ENCODE assay signal across 3 cellular contexts in genomic region chr10:78528749-78529204, GRCh38.
TF ChIP-seq lines count a peak whose summit lies in the region.

No MANE protein-coding gene starts in this region.

TF ChIP-seq in GM23338, 12 proteins besides CTCF, POLR2A, EP300 and RAD21 (continued from another document and continues in another):
- TF ChIP-seq, protein P1, sequence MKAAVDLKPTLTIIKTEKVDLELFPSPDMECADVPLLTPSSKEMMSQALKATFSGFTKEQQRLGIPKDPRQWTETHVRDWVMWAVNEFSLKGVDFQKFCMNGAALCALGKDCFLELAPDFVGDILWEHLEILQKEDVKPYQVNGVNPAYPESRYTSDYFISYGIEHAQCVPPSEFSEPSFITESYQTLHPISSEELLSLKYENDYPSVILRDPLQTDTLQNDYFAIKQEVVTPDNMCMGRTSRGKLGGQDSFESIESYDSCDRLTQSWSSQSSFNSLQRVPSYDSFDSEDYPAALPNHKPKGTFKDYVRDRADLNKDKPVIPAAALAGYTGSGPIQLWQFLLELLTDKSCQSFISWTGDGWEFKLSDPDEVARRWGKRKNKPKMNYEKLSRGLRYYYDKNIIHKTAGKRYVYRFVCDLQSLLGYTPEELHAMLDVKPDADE (IDR thresholded peaks at IDR 0.05), result no peak
- no peak for TF ChIP-seq EZH2phosphoT487 (IDR thresholded peaks at IDR 0.05; ENCODE audit: unreplicated experiment)
- TF ChIP-seq REST (IDR thresholded peaks at IDR 0.05; ENCODE audit: unreplicated experiment), result no peak

TF ChIP-seq in WTC11, 78 proteins besides CTCF, POLR2A, EP300 and RAD21 (continued from another document):
- TF ChIP-seq FOXJ3 (CRISPR knock-in tag; IDR thresholded peaks at IDR 0.05; ENCODE audit: borderline replicate concordance) (no peak), SMAD4 (CRISPR knock-in tag; IDR thresholded peaks at IDR 0.05) (no peak), NR3C1 (CRISPR knock-in tag; conservative IDR thresholded peaks at IDR 0.05; ENCODE audit: low read depth) (no peak), ETV6 (CRISPR knock-in tag; IDR thresholded peaks at IDR 0.05) (no peak), EMX1 (CRISPR knock-in tag; IDR thresholded peaks at IDR 0.05) (no peak), CDX4 (CRISPR knock-in tag; IDR thresholded peaks at IDR 0.05; ENCODE audit: borderline replicate concordance) (no peak), ZNF232 (CRISPR knock-in tag; IDR thresholded peaks at IDR 0.05) (no peak)
- TF ChIP-seq, protein P2, sequence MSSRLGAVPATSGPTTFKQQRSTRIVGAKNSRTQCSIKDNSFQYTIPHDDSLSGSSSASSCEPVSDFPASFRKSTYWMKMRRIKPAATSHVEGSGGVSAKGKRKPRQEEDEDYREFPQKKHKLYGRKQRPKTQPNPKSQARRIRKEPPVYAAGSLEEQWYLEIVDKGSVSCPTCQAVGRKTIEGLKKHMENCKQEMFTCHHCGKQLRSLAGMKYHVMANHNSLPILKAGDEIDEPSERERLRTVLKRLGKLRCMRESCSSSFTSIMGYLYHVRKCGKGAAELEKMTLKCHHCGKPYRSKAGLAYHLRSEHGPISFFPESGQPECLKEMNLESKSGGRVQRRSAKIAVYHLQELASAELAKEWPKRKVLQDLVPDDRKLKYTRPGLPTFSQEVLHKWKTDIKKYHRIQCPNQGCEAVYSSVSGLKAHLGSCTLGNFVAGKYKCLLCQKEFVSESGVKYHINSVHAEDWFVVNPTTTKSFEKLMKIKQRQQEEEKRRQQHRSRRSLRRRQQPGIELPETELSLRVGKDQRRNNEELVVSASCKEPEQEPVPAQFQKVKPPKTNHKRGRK (CRISPR knock-in tag; IDR thresholded peaks at IDR 0.05; ENCODE audit: borderline replicate concordance), result no peak
- TF ChIP-seq, protein P3, sequence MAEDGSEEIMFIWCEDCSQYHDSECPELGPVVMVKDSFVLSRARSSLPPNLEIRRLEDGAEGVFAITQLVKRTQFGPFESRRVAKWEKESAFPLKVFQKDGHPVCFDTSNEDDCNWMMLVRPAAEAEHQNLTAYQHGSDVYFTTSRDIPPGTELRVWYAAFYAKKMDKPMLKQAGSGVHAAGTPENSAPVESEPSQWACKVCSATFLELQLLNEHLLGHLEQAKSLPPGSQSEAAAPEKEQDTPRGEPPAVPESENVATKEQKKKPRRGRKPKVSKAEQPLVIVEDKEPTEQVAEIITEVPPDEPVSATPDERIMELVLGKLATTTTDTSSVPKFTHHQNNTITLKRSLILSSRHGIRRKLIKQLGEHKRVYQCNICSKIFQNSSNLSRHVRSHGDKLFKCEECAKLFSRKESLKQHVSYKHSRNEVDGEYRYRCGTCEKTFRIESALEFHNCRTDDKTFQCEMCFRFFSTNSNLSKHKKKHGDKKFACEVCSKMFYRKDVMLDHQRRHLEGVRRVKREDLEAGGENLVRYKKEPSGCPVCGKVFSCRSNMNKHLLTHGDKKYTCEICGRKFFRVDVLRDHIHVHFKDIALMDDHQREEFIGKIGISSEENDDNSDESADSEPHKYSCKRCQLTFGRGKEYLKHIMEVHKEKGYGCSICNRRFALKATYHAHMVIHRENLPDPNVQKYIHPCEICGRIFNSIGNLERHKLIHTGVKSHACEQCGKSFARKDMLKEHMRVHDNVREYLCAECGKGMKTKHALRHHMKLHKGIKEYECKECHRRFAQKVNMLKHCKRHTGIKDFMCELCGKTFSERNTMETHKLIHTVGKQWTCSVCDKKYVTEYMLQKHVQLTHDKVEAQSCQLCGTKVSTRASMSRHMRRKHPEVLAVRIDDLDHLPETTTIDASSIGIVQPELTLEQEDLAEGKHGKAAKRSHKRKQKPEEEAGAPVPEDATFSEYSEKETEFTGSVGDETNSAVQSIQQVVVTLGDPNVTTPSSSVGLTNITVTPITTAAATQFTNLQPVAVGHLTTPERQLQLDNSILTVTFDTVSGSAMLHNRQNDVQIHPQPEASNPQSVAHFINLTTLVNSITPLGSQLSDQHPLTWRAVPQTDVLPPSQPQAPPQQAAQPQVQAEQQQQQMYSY (CRISPR knock-in tag; IDR thresholded peaks at IDR 0.05), result no peak

TF ChIP-seq in SK-N-SH, 30 proteins besides CTCF, POLR2A, EP300 and RAD21 (continued from another document):
- no peak for TF ChIP-seq REST (IDR thresholded peaks at IDR 0.05; ENCODE audit: low read depth, low read length)
- no peak for TF ChIP-seq SIN3A (IDR thresholded peaks at IDR 0.05; ENCODE audit: borderline replicate concordance, low read depth, low read length)
- TF ChIP-seq RXRA (IDR thresholded peaks at IDR 0.05; ENCODE audit: borderline replicate concordance, low read depth), result no peak
- no peak for TF ChIP-seq CHD2 (IDR thresholded peaks at IDR 0.05; ENCODE audit: low read length, partially characterized antibody)
- TF ChIP-seq USF2 (IDR thresholded peaks at IDR 0.05; ENCODE audit: borderline replicate concordance, low read depth, low read length), result no peak
- no peak for TF ChIP-seq FOXM1 (IDR thresholded peaks at IDR 0.05; ENCODE audit: low read depth)
- TF ChIP-seq RCOR1 (IDR thresholded peaks at IDR 0.05; ENCODE audit: low read length), result no peak
- no peak for TF ChIP-seq FOSL2 (IDR thresholded peaks at IDR 0.05; ENCODE audit: borderline replicate concordance, low read depth)
- no peak for TF ChIP-seq TEAD4 (IDR thresholded peaks at IDR 0.05; ENCODE audit: borderline replicate concordance, insufficient read depth)
- TF ChIP-seq NRF1 (IDR thresholded peaks at IDR 0.05; ENCODE audit: low read depth, low read length), result no peak
- TF ChIP-seq ELF1 (IDR thresholded peaks at IDR 0.05), result no peak
- TF ChIP-seq, protein P4, sequence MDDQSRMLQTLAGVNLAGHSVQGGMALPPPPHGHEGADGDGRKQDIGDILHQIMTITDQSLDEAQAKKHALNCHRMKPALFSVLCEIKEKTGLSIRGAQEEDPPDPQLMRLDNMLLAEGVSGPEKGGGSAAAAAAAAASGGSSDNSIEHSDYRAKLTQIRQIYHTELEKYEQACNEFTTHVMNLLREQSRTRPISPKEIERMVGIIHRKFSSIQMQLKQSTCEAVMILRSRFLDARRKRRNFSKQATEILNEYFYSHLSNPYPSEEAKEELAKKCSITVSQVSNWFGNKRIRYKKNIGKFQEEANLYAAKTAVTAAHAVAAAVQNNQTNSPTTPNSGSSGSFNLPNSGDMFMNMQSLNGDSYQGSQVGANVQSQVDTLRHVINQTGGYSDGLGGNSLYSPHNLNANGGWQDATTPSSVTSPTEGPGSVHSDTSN (IDR thresholded peaks at IDR 0.05), result no peak
- no peak for TF ChIP-seq USF1 (IDR thresholded peaks at IDR 0.05; ENCODE audit: borderline replicate concordance, low read depth)
